Comparison of ENCODE assay signal across 2 cellular contexts in the genomic region with DNA sequence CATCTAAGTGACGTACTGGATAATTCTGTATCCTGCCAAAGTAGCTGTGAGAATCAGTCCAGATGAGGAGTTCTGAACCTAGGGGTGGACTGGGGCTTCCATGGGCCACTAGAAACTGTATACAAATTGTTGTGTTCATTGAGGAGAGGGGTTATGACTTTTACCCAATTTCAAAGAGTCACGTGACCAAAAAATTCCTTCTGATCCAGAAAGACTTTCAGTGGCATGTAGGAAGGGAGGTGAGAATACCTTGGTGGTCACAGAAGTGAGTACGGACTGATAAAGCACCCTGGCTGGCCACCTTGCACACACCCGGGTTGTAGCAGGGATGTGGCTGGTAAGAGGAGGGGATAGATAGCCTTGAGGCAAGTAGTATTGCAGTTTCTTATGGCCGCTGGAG.
TF ChIP-seq lines count a peak whose summit lies in the region.

No MANE protein-coding gene starts in this region.

TF ChIP-seq in SK-N-SH, 30 proteins besides CTCF, POLR2A, EP300 and RAD21:
- TF ChIP-seq, protein P1, sequence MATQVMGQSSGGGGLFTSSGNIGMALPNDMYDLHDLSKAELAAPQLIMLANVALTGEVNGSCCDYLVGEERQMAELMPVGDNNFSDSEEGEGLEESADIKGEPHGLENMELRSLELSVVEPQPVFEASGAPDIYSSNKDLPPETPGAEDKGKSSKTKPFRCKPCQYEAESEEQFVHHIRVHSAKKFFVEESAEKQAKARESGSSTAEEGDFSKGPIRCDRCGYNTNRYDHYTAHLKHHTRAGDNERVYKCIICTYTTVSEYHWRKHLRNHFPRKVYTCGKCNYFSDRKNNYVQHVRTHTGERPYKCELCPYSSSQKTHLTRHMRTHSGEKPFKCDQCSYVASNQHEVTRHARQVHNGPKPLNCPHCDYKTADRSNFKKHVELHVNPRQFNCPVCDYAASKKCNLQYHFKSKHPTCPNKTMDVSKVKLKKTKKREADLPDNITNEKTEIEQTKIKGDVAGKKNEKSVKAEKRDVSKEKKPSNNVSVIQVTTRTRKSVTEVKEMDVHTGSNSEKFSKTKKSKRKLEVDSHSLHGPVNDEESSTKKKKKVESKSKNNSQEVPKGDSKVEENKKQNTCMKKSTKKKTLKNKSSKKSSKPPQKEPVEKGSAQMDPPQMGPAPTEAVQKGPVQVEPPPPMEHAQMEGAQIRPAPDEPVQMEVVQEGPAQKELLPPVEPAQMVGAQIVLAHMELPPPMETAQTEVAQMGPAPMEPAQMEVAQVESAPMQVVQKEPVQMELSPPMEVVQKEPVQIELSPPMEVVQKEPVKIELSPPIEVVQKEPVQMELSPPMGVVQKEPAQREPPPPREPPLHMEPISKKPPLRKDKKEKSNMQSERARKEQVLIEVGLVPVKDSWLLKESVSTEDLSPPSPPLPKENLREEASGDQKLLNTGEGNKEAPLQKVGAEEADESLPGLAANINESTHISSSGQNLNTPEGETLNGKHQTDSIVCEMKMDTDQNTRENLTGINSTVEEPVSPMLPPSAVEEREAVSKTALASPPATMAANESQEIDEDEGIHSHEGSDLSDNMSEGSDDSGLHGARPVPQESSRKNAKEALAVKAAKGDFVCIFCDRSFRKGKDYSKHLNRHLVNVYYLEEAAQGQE (IDR thresholded peaks at IDR 0.05; ENCODE audit: low read depth, low read length), result no peak
- TF ChIP-seq RFX5 (IDR thresholded peaks at IDR 0.05; ENCODE audit: low read length) (no peak), SMC3 (IDR thresholded peaks at IDR 0.05; ENCODE audit: low read depth, low read length) (no peak), FOXJ3 (CRISPR knock-in tag; IDR thresholded peaks at IDR 0.05) (no peak), TEAD4 (IDR thresholded peaks at IDR 0.05; ENCODE audit: borderline replicate concordance, insufficient read depth) (no peak), MEF2A (IDR thresholded peaks at IDR 0.05; ENCODE audit: borderline replicate concordance, low read depth) (no peak), GATA2 (CRISPR knock-in tag; IDR thresholded peaks at IDR 0.05) (no peak), FOSL2 (IDR thresholded peaks at IDR 0.05; ENCODE audit: borderline replicate concordance, low read depth) (no peak), ELF1 (IDR thresholded peaks at IDR 0.05) (no peak), POLR2AphosphoS5 (IDR thresholded peaks at IDR 0.05; ENCODE audit: low read depth, low read length) (no peak)
- TF ChIP-seq, protein P2, sequence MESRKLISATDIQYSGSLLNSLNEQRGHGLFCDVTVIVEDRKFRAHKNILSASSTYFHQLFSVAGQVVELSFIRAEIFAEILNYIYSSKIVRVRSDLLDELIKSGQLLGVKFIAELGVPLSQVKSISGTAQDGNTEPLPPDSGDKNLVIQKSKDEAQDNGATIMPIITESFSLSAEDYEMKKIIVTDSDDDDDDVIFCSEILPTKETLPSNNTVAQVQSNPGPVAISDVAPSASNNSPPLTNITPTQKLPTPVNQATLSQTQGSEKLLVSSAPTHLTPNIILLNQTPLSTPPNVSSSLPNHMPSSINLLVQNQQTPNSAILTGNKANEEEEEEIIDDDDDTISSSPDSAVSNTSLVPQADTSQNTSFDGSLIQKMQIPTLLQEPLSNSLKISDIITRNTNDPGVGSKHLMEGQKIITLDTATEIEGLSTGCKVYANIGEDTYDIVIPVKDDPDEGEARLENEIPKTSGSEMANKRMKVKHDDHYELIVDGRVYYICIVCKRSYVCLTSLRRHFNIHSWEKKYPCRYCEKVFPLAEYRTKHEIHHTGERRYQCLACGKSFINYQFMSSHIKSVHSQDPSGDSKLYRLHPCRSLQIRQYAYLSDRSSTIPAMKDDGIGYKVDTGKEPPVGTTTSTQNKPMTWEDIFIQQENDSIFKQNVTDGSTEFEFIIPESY (IDR thresholded peaks at IDR 0.05; ENCODE audit: borderline replicate concordance, low read depth), result no peak
TF ChIP-seq in SK-N-SH: peak in this region for 0.

TF ChIP-seq in SK-N-SH treated with all-trans-retinoic acid at 6 μM for 48 hours, 23 proteins besides CTCF, POLR2A, EP300 and RAD21 (continued from another document):
- TF ChIP-seq, protein P3, sequence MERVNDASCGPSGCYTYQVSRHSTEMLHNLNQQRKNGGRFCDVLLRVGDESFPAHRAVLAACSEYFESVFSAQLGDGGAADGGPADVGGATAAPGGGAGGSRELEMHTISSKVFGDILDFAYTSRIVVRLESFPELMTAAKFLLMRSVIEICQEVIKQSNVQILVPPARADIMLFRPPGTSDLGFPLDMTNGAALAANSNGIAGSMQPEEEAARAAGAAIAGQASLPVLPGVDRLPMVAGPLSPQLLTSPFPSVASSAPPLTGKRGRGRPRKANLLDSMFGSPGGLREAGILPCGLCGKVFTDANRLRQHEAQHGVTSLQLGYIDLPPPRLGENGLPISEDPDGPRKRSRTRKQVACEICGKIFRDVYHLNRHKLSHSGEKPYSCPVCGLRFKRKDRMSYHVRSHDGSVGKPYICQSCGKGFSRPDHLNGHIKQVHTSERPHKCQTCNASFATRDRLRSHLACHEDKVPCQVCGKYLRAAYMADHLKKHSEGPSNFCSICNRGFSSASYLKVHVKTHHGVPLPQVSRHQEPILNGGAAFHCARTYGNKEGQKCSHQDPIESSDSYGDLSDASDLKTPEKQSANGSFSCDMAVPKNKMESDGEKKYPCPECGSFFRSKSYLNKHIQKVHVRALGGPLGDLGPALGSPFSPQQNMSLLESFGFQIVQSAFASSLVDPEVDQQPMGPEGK (CRISPR knock-in tag; IDR thresholded peaks at IDR 0.05; ENCODE audit: borderline replicate concordance), result no peak
- TF ChIP-seq ZNF70 (CRISPR knock-in tag; IDR thresholded peaks at IDR 0.05) (no peak), ZC3H10 (CRISPR knock-in tag; IDR thresholded peaks at IDR 0.05) (no peak), ZFP3 (CRISPR knock-in tag; IDR thresholded peaks at IDR 0.05) (no peak), RARB (CRISPR knock-in tag; IDR thresholded peaks at IDR 0.05) (no peak), ISL1 (CRISPR knock-in tag; IDR thresholded peaks at IDR 0.05) (no peak), SNAI2 (CRISPR knock-in tag; IDR thresholded peaks at IDR 0.05) (no peak), PPARA (CRISPR knock-in tag; IDR thresholded peaks at IDR 0.05; ENCODE audit: borderline replicate concordance) (no peak), BACH2 (CRISPR knock-in tag; IDR thresholded peaks at IDR 0.05; ENCODE audit: borderline replicate concordance) (no peak)
- TF ChIP-seq, protein P4, sequence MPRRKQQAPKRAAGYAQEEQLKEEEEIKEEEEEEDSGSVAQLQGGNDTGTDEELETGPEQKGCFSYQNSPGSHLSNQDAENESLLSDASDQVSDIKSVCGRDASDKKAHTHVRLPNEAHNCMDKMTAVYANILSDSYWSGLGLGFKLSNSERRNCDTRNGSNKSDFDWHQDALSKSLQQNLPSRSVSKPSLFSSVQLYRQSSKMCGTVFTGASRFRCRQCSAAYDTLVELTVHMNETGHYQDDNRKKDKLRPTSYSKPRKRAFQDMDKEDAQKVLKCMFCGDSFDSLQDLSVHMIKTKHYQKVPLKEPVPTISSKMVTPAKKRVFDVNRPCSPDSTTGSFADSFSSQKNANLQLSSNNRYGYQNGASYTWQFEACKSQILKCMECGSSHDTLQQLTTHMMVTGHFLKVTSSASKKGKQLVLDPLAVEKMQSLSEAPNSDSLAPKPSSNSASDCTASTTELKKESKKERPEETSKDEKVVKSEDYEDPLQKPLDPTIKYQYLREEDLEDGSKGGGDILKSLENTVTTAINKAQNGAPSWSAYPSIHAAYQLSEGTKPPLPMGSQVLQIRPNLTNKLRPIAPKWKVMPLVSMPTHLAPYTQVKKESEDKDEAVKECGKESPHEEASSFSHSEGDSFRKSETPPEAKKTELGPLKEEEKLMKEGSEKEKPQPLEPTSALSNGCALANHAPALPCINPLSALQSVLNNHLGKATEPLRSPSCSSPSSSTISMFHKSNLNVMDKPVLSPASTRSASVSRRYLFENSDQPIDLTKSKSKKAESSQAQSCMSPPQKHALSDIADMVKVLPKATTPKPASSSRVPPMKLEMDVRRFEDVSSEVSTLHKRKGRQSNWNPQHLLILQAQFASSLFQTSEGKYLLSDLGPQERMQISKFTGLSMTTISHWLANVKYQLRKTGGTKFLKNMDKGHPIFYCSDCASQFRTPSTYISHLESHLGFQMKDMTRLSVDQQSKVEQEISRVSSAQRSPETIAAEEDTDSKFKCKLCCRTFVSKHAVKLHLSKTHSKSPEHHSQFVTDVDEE (CRISPR knock-in tag; IDR thresholded peaks at IDR 0.05), result no peak
- TF ChIP-seq, protein P5, sequence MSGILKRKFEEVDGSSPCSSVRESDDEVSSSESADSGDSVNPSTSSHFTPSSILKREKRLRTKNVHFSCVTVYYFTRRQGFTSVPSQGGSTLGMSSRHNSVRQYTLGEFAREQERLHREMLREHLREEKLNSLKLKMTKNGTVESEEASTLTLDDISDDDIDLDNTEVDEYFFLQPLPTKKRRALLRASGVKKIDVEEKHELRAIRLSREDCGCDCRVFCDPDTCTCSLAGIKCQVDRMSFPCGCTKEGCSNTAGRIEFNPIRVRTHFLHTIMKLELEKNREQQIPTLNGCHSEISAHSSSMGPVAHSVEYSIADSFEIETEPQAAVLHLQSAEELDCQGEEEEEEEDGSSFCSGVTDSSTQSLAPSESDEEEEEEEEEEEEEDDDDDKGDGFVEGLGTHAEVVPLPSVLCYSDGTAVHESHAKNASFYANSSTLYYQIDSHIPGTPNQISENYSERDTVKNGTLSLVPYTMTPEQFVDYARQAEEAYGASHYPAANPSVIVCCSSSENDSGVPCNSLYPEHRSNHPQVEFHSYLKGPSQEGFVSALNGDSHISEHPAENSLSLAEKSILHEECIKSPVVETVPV (CRISPR knock-in tag; IDR thresholded peaks at IDR 0.05), result no peak
TF ChIP-seq in SK-N-SH treated with all-trans-retinoic acid at 6 μM for 48 hours: peak in this region for 0.
